9 cellular contexts compared by ENCODE assay signal in genomic region chr10:16843252-16843870, GRCh38. TPM values are rescaled to one million over a fixed set of nuclear protein-coding genes. Genes with fewer than 3 reads are reported as not detected.
DNase-seq lines count a peak whose midpoint lies in the region; ATAC-seq and TF ChIP-seq lines count a peak whose summit lies in the region.
"Had no signal": no experiment of that assay in that cellular context is flagged by ENCODE, and none has a peak within 500 bp of the region (broad histone marks: within the 10 kb centered on the region; RNA-seq: fewer than 3 reads in every experiment).

No MANE protein-coding gene starts in this region.

- peaks cover 0 to 28% (median 0%) of the 10 kb centered on the region in 9 donors for H3K4me1 ChIP-seq in heart right ventricle

- H3K9me3 Mint-ChIP-seq in activated CD8-positive, alpha-beta T cell treated with anti-CD3 and anti-CD28 coated beads, Interleukin-2, amount 10 ng/mL, durations not matched to agents 7 days and 5 days (ENCODE audit: insufficient read depth), result no peaks in the 10 kb centered on the region
- H3K9me3 Mint-ChIP-seq: T-helper 1 cell treated with Interleukin-12 subunit alpha and Interleukin-12 subunit beta and Interleukin-4 antibody, amounts not matched to agents 30 μg/mL and 1 μg/mL, for 36 hours had no signal

- WGBS in heart right ventricle, 2 donors, result 0 to 1% methylated on average over 1 of the region's 1 CpG

- no peak overlapping the region for H3K27ac ChIP-seq in heart right ventricle

- DNase-seq in DMS 273 (lab: John Stamatoyannopoulos, UW; ENCODE audit: unreplicated experiment) (peak; percentile 83), NCI-H1092 treated with DMSO at 0.1 percent for 48 hours (lab: John Stamatoyannopoulos, UW) (peak; percentile 42), heart right ventricle (peak in 1 of 2 donors; percentile 17), retinal pigment epithelial cell (ENCODE audit: low read depth) (peak; percentile 55), SKM-1 treated with dmso at 0.1 percent for 144 hours (lab: John Stamatoyannopoulos, UW; ENCODE audit: unreplicated experiment) (no peak)
- no peak for DNase-seq in activated CD8-positive, alpha-beta T cell treated with anti-CD3 and anti-CD28 coated beads, Interleukin-2, amount 10 ng/mL, durations not matched to agents 7 days and 5 days
- no peak for DNase-seq in activated naive CD4-positive, alpha-beta T cell treated with Interleukin-2 at 50 U/mL for 16 hours

- H3K27me3 ChIP-seq in heart right ventricle, result no peaks in the 10 kb centered on the region

- POLR2A ChIA-PET in activated CD8-positive, alpha-beta T cell treated with anti-CD3 and anti-CD28 coated beads, Interleukin-2, amount 10 ng/mL, durations not matched to agents 7 days and 5 days (lab: Charles Lee), result no interaction called here

- CTCF ChIA-PET in activated CD8-positive, alpha-beta T cell treated with anti-CD3 and anti-CD28 coated beads, Interleukin-2, amount 10 ng/mL, durations not matched to agents 7 days and 5 days (lab: Charles Lee), result interaction anchor here (0.8 to 1.8 kb wide), 3 partner anchors 413 to 415 kb away, joined by 3 to 7 read pairs (median 5); no protein-coding TSS in a partner anchor

- no peak overlapping the region for H3K27ac Mint-ChIP-seq in activated CD8-positive, alpha-beta T cell treated with anti-CD3 and anti-CD28 coated beads, Interleukin-2, amount 10 ng/mL, durations not matched to agents 7 days and 5 days
- H3K27ac Mint-ChIP-seq: T-helper 1 cell treated with Interleukin-12 subunit alpha and Interleukin-12 subunit beta and Interleukin-4 antibody, amounts not matched to agents 30 μg/mL and 1 μg/mL, for 36 hours had no signal

- no peaks in the 10 kb centered on the region for H3K36me3 Mint-ChIP-seq in activated CD8-positive, alpha-beta T cell treated with anti-CD3 and anti-CD28 coated beads, Interleukin-2, amount 10 ng/mL, durations not matched to agents 7 days and 5 days (ENCODE audit: low read depth)

- H3K4me3 ChIP-seq in heart right ventricle (no peak overlapping the region), retinal pigment epithelial cell (ENCODE audit: low read length) (no peak overlapping the region)

- intact Hi-C loops in heart right ventricle (cut with DNase I), result loop anchor here (1.0 to 10.0 kb wide), 7 partner anchors 409 to 591 kb away; no protein-coding TSS in a partner anchor

- no peaks in the 10 kb centered on the region for H3K4me1 Mint-ChIP-seq in activated CD8-positive, alpha-beta T cell treated with anti-CD3 and anti-CD28 coated beads, Interleukin-2, amount 10 ng/mL, durations not matched to agents 7 days and 5 days (ENCODE audit: low read depth)

- H3K27me3 Mint-ChIP-seq in activated CD8-positive, alpha-beta T cell treated with anti-CD3 and anti-CD28 coated beads, Interleukin-2, amount 10 ng/mL, durations not matched to agents 7 days and 5 days (ENCODE audit: low read depth), result peaks cover 4% of the 10 kb centered on the region

- peak; percentile 79 for ATAC-seq in GM19395 (IDR thresholded peaks at IDR 0.05; ENCODE audit: unreplicated experiment)
- ATAC-seq in activated CD8-positive, alpha-beta T cell treated with anti-CD3 and anti-CD28 coated beads, Interleukin-2, amount 10 ng/mL, durations not matched to agents 7 days and 5 days, result peak; percentile 71
- ATAC-seq in heart right ventricle, result peak in 6 of 8 donors; percentile 64 to 73 (median 70)

- H3K36me3 ChIP-seq in heart right ventricle, result no peaks in the 10 kb centered on the region

- no peak overlapping the region for H3K4me3 Mint-ChIP-seq in activated CD8-positive, alpha-beta T cell treated with anti-CD3 and anti-CD28 coated beads, Interleukin-2, amount 10 ng/mL, durations not matched to agents 7 days and 5 days
- H3K4me3 Mint-ChIP-seq: T-helper 1 cell treated with Interleukin-12 subunit alpha and Interleukin-12 subunit beta and Interleukin-4 antibody, amounts not matched to agents 30 μg/mL and 1 μg/mL, for 36 hours had no signal

- no peaks in the 10 kb centered on the region for H3K9me3 ChIP-seq in heart right ventricle

- TF ChIP-seq CTCF in heart right ventricle (IDR thresholded peaks at IDR 0.05) (peak; percentile 54 to 80 (median 69)), retinal pigment epithelial cell (conservative IDR thresholded peaks at IDR 0.05; ENCODE audit: low read depth, low read length) (peak; percentile 36)

RNA-seq across cellular contexts. Expression of gene RSU1, which starts 26.1 kb away (rescaled TPM):
- 10 to 100 TPM; 71.9 to 74.1 TPM for total RNA-seq in activated CD8-positive, alpha-beta T cell treated with anti-CD3 and anti-CD28 coated beads, Interleukin-2, amount 10 ng/mL, durations not matched to agents 7 days and 5 days
- 10 to 100 TPM; 36.8 to 72.5 (median 48.3) TPM for total RNA-seq in heart right ventricle
- polyA plus RNA-seq in heart right ventricle, result 10 to 100 TPM; 25.5 to 74.2 TPM

Comparison
In these comparisons a context has a peak if more than half of its experiments do, and no peak if none do; other contexts are left out.
1. DNase-seq: peak in DMS 273 (single experiment), NCI-H1092 treated with DMSO at 0.1 percent for 48 hours (single experiment) and retinal pigment epithelial cell (single experiment); none in activated CD8-positive, alpha-beta T cell treated with anti-CD3 and anti-CD28 coated beads, Interleukin-2, amount 10 ng/mL, durations not matched to agents 7 days and 5 days (single experiment), activated naive CD4-positive, alpha-beta T cell treated with Interleukin-2 at 50 U/mL for 16 hours (single experiment) and SKM-1 treated with dmso at 0.1 percent for 144 hours (single experiment).
2. Peak in every context shown above with its lines, with median percentiles within 50 percentile points of each other: ATAC-seq.